ENCODE assay signal across 30 cellular contexts in the genomic region with DNA sequence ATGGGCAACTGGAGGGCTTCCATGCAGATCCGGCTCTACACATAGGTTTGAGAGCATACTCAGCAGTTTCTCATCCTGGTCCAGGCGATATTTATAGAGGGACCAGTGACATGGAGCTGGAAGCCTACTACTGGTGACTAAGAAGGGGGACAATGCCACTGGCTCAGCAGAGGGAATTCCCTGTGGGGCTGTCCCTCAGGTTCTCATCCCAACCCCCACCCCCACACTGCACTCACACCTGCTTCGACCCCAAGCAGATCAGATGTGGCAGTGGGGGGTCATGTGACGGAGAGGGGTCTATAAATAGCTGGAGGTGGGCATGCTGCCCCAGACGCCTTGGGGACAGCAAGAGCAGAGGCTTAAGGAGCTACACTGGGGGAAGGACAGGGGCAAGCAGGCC. TPM values are rescaled to one million over a fixed set of nuclear protein-coding genes. Genes with fewer than 3 reads are reported as not detected.
"Had no signal": no experiment of that assay in that cellular context is flagged by ENCODE, and none has a peak within 500 bp of the region (broad histone marks: within the 10 kb centered on the region; RNA-seq: fewer than 3 reads in every experiment).

A gene (plus strand): TSS at position 330 of the 400 bp plus-strand sequence. CDS start 102 bp downstream, outside the sequence.

- H3K9me3 Mint-ChIP-seq: activated CD4-positive, alpha-beta memory T cell treated with anti-CD3 and anti-CD28 coated beads for 36 hours; endodermal cell; immature natural killer cell; mesothelial cell of epicardium; stimulated activated naive CD8-positive, alpha-beta T cell treated with anti-CD3 and anti-CD28 coated beads, Interleukin-15, Interleukin-2, amounts not matched to agents 100 ng/mL and 50 ng/mL, for 24 hours had no signal

- H3K4me1 Mint-ChIP-seq: endodermal cell had no signal

- DNase-seq: activated CD4-positive, alpha-beta memory T cell treated with anti-CD3 and anti-CD28 coated beads for 36 hours; activated CD4-positive, alpha-beta T cell treated with anti-CD3 and anti-CD28 coated beads for 48 hours; activated CD8-positive, alpha-beta memory T cell treated with anti-CD3 and anti-CD28 coated beads, Interleukin-2, amount 50 U/mL, for 4 hours; activated gamma-delta T cell treated with Interleukin-2 at 50 U/mL for 16 hours; activated naive CD4-positive, alpha-beta T cell treated with anti-CD3 and anti-CD28 coated beads, Interleukin-2, amount 50 U/mL, for 16 hours; activated T-cell treated with anti-CD3 and anti-CD28 coated beads, Interleukin-2, amount 50 U/mL, for 1 hour; amniotic stem cell; central memory CD4-positive, alpha-beta T cell; endodermal cell; foreskin fibroblast; heart left ventricle; immature natural killer cell; kidney; left colon; naive thymus-derived CD4-positive, alpha-beta T cell; ovary; stimulated activated CD4-positive, alpha-beta T cell treated with anti-CD3 and anti-CD28 coated beads, Interleukin-2, amount 100 ng/mL, for 48 hours; upper lobe of left lung had no signal

- H3K4me3 ChIP-seq: breast epithelium, heart left ventricle, ovary, right atrium auricular region, thoracic aorta, upper lobe of left lung, vagina had no signal

- H3K27ac Mint-ChIP-seq: activated CD4-positive, alpha-beta memory T cell treated with anti-CD3 and anti-CD28 coated beads for 36 hours; endodermal cell; immature natural killer cell; mesothelial cell of epicardium; naive thymus-derived CD4-positive, alpha-beta T cell; stimulated activated naive CD8-positive, alpha-beta T cell treated with anti-CD3 and anti-CD28 coated beads, Interleukin-15, Interleukin-2, amounts not matched to agents 100 ng/mL and 50 ng/mL, for 24 hours had no signal

- H3K9me3 ChIP-seq: breast epithelium, heart left ventricle, neutrophil, ovary, right atrium auricular region, thoracic aorta, upper lobe of left lung, vagina had no signal

- H3K4me3 Mint-ChIP-seq: activated CD4-positive, alpha-beta memory T cell treated with anti-CD3 and anti-CD28 coated beads for 36 hours; endodermal cell; immature natural killer cell; mesothelial cell of epicardium; naive thymus-derived CD4-positive, alpha-beta T cell; stimulated activated naive CD8-positive, alpha-beta T cell treated with anti-CD3 and anti-CD28 coated beads, Interleukin-15, Interleukin-2, amounts not matched to agents 100 ng/mL and 50 ng/mL, for 24 hours had no signal

- H3K4me1 ChIP-seq: breast epithelium, right atrium auricular region, upper lobe of left lung had no signal

- H3K27me3 ChIP-seq: breast epithelium, heart left ventricle, neutrophil, ovary, right atrium auricular region, upper lobe of left lung, vagina had no signal

- H3K27me3 Mint-ChIP-seq: activated CD4-positive, alpha-beta memory T cell treated with anti-CD3 and anti-CD28 coated beads for 36 hours; stimulated activated naive CD8-positive, alpha-beta T cell treated with anti-CD3 and anti-CD28 coated beads, Interleukin-15, Interleukin-2, amounts not matched to agents 100 ng/mL and 50 ng/mL, for 24 hours had no signal

- H3K36me3 ChIP-seq: breast epithelium, heart left ventricle, neutrophil, ovary, right atrium auricular region, thoracic aorta, upper lobe of left lung, vagina had no signal

- H3K27ac ChIP-seq: breast epithelium, heart left ventricle, ovary, right atrium auricular region, thoracic aorta, upper lobe of left lung, vagina, VCaP had no signal

- ATAC-seq: esophagus mucosa; left colon; naive thymus-derived CD4-positive, alpha-beta T cell had no signal

- H3K36me3 Mint-ChIP-seq: activated CD4-positive, alpha-beta memory T cell treated with anti-CD3 and anti-CD28 coated beads for 36 hours had no signal

RNA-seq across cellular contexts. Expression of the gene that starts here (rescaled TPM):
- total RNA-seq: activated CD8-positive, alpha-beta memory T cell treated with anti-CD3 and anti-CD28 coated beads for 36 hours; left colon; lower leg skin; pulmonary artery endothelial cell; right atrium auricular region; vagina had no signal
- polyA plus RNA-seq: naive thymus-derived CD4-positive, alpha-beta T cell; ovary had no signal
